18 cellular contexts compared by ENCODE assay signal in genomic region chr5:83740741-83741140, GRCh38. TPM values are rescaled to one million over a fixed set of nuclear protein-coding genes. Genes with fewer than 3 reads are reported as not detected.
DNase-seq lines count a peak whose midpoint lies in the region; ATAC-seq and TF ChIP-seq lines count a peak whose summit lies in the region.
"Had no signal": no experiment of that assay in that cellular context is flagged by ENCODE, and none has a peak within 500 bp of the region (broad histone marks: within the 10 kb centered on the region; RNA-seq: fewer than 3 reads in every experiment).

No MANE protein-coding gene starts in this region.

- no peaks in the 10 kb centered on the region for H3K27me3 ChIP-seq in MM.1S (replicated peaks; ENCODE audit: insufficient read depth, low read length)
- no peaks in the 10 kb centered on the region for H3K27me3 ChIP-seq in Karpas-422 (ENCODE audit: low read length)
- H3K27me3 ChIP-seq: body of pancreas, SJCRH30 had no signal

- H3K9me2 ChIP-seq in MM.1S (replicated peaks; ENCODE audit: insufficient read depth, low read length) (no peaks in the 10 kb centered on the region), Karpas-422 (replicated peaks; ENCODE audit: insufficient read depth, low read length) (no peaks in the 10 kb centered on the region; the same call in 1 of the 2 replicates)

- no peaks in the 10 kb centered on the region for H3K9me3 ChIP-seq in MM.1S (replicated peaks; ENCODE audit: insufficient read depth, low read length)
- H3K9me3 ChIP-seq in Karpas-422 (ENCODE audit: low read length): no peaks in the 10 kb centered on the region
- H3K9me3 ChIP-seq: body of pancreas, SJCRH30 had no signal

- H3F3A ChIP-seq in MM.1S (ENCODE audit: insufficient read depth, low read length): no peaks in the 10 kb centered on the region

- no peak overlapping the region; the same call in 1 of the 2 replicates for H3K27ac ChIP-seq in MM.1S (ENCODE audit: low read length)
- no peak overlapping the region for H3K27ac ChIP-seq in Karpas-422 (ENCODE audit: low read length)
- H3K27ac ChIP-seq: body of pancreas, SJCRH30 had no signal

- H3K79me2 ChIP-seq in MM.1S (ENCODE audit: low read length) (no peaks in the 10 kb centered on the region), Karpas-422 (ENCODE audit: low read length) (no peaks in the 10 kb centered on the region)

- no peaks in the 10 kb centered on the region for H3K36me3 ChIP-seq in MM.1S (replicated peaks; ENCODE audit: insufficient read depth, low read length)
- no peaks in the 10 kb centered on the region for H3K36me3 ChIP-seq in Karpas-422 (ENCODE audit: insufficient read depth, low read length)
- H3K36me3 ChIP-seq: SJCRH30 had no signal

- no peaks in the 10 kb centered on the region for H3K4me1 ChIP-seq in MM.1S (ENCODE audit: low read length)
- no peaks in the 10 kb centered on the region for H3K4me1 ChIP-seq in Karpas-422 (ENCODE audit: low read length)
- H3K4me1 ChIP-seq: body of pancreas, SJCRH30 had no signal

- no peak overlapping the region for H2AFZ ChIP-seq in MM.1S (ENCODE audit: low read length)
- H2AFZ ChIP-seq in Karpas-422 (ENCODE audit: low read length): no peak overlapping the region

- H3K4me3 ChIP-seq in MM.1S (ENCODE audit: low read length) (no peak overlapping the region), Karpas-422 (ENCODE audit: low read length) (no peak overlapping the region)
- H3K4me3 ChIP-seq: body of pancreas, lung, SJCRH30 had no signal

- TF ChIP-seq CTCF in MM.1S (IDR thresholded peaks at IDR 0.05; ENCODE audit: low read length): no peak

- H4K20me1 ChIP-seq in MM.1S (ENCODE audit: insufficient read depth, low read length) (no peaks in the 10 kb centered on the region), Karpas-422 (ENCODE audit: insufficient read depth, low read depth, low read length) (no peaks in the 10 kb centered on the region)

- DNase-seq in MM.1S: no peak
- DNase-seq in NCI-H128 (lab: John Stamatoyannopoulos, UW; ENCODE audit: unreplicated experiment): no peak
- DNase-seq in activated naive CD4-positive, alpha-beta T cell treated with anti-CD3 and anti-CD28 coated beads, Interleukin-2, amount 50 U/mL, for 16 hours: no peak
- no peak for DNase-seq in Karpas-422
- DNase-seq in NCI-H146 (lab: John Stamatoyannopoulos, UW): no peak
- DNase-seq: activated CD8-positive, alpha-beta memory T cell treated with anti-CD3 and anti-CD28 coated beads for 24 hours; activated gamma-delta T cell treated with Interleukin-2 at 50 U/mL for 16 hours; body of pancreas; DMS153; GOT3; Kasumi-1; NCI-H2029 treated with DMSO at 0.1 percent for 48 hours; NCI-H82; SJCRH30 had no signal

- H3K9ac ChIP-seq in MM.1S (ENCODE audit: low read length) (no peak overlapping the region), Karpas-422 (ENCODE audit: low read length) (no peak overlapping the region)

- H3K4me2 ChIP-seq in MM.1S (ENCODE audit: low read depth, low read length): peak overlapping the region; percentile 12; the same call in 1 of the 2 replicates
- no peak overlapping the region for H3K4me2 ChIP-seq in Karpas-422 (ENCODE audit: low read depth, low read length, poor library complexity, severe bottlenecking)

- ATAC-seq in GM18858 (IDR thresholded peaks at IDR 0.05; ENCODE audit: unreplicated experiment) (peak; percentile 76), GM21515 (IDR thresholded peaks at IDR 0.05; ENCODE audit: unreplicated experiment) (peak; percentile 91), HG02973 (IDR thresholded peaks at IDR 0.05; ENCODE audit: unreplicated experiment) (peak; percentile 87)
- ATAC-seq: body of pancreas had no signal

RNA-seq across cellular contexts. Expression of gene HAPLN1, which starts 20.1 kb away (rescaled TPM):
- total RNA-seq in Karpas-422 (2014; rRNA removed; shearing (Covaris generic); ENCODE audit: low replicate concordance): not detected in 2 replicates
- total RNA-seq: body of pancreas had no signal
